24 cellular contexts compared by ENCODE assay signal in genomic region chr1:20721117-20722061, GRCh38. TPM values are rescaled to one million over a fixed set of nuclear protein-coding genes. Genes with fewer than 3 reads are reported as not detected.
DNase-seq lines count a peak whose midpoint lies in the region; ATAC-seq, FAIRE-seq and TF ChIP-seq lines count a peak whose summit lies in the region.
"Had no signal": no experiment of that assay in that cellular context is flagged by ENCODE, and none has a peak within 500 bp of the region (broad histone marks: within the 10 kb centered on the region; RNA-seq: fewer than 3 reads in every experiment).

No MANE protein-coding gene starts in this region.

- no peak for TF ChIP-seq CTCF in right lobe of liver (IDR thresholded peaks at IDR 0.05)
- no peak for TF ChIP-seq CTCF in HepG2 (CRISPR knock-in tag; IDR thresholded peaks at IDR 0.05)
- no peak for TF ChIP-seq CTCF in endodermal cell (conservative IDR thresholded peaks at IDR 0.05)

- no peaks in the 10 kb centered on the region for H3K79me2 ChIP-seq in HepG2 (ENCODE audit: insufficient read depth, low read length)

- H3K27ac Mint-ChIP-seq in endodermal cell = no peak overlapping the region
- H3K27ac Mint-ChIP-seq: activated CD8-positive, alpha-beta T cell treated with anti-CD3 and anti-CD28 coated beads, Interleukin-2, amount 10 ng/mL, durations not matched to agents 7 days and 5 days; memory B cell; stimulated activated naive CD8-positive, alpha-beta T cell treated with anti-CD3 and anti-CD28 coated beads, Interleukin-15, Interleukin-2, amounts not matched to agents 100 ng/mL and 50 ng/mL, for 24 hours had no signal

- TF ChIP-seq EP300 in HepG2 (IDR thresholded peaks at IDR 0.05; ENCODE audit: low read depth in 2 of 2, low read length in 2 of 2) (no peak), HepG2 (CRISPR knock-in tag; IDR thresholded peaks at IDR 0.05; ENCODE audit: borderline replicate concordance) (no peak)

- H3K27me3 Mint-ChIP-seq in endodermal cell (ENCODE audit: insufficient read depth) = peaks cover 30% of the 10 kb centered on the region

- no peaks in the 10 kb centered on the region for H3K9me3 ChIP-seq in right lobe of liver
- no peaks in the 10 kb centered on the region for H3K9me3 ChIP-seq in HepG2 (ENCODE audit: low read length)
- no peaks in the 10 kb centered on the region for H3K9me3 ChIP-seq in endodermal cell (ENCODE audit: control insufficient read depth, low read length)
- H3K9me3 ChIP-seq: Caco-2, thyroid gland had no signal

- H3K4me1 Mint-ChIP-seq in endodermal cell = no peaks in the 10 kb centered on the region

- H3K36me3 ChIP-seq in right lobe of liver (no peaks in the 10 kb centered on the region), HepG2 (replicated peaks in 1 of 2; ENCODE audit: control insufficient read depth in 1 of 2, insufficient read depth in 2 of 2, low read length in 2 of 2) (no peaks in the 10 kb centered on the region), endodermal cell (ENCODE audit: control insufficient read depth, insufficient read depth, low read length) (no peaks in the 10 kb centered on the region)
- H3K36me3 ChIP-seq: thyroid gland had no signal

- H3K4me3 ChIP-seq in right lobe of liver (no peak overlapping the region), HepG2 (replicated peaks in 1 of 3; ENCODE audit: insufficient read depth in 1 of 3, low read depth in 2 of 3, low read length in 3 of 3) (no peak overlapping the region), endodermal cell (ENCODE audit: low read length) (no peak overlapping the region)
- H3K4me3 ChIP-seq: thyroid gland had no signal

- in situ Hi-C loops in HepG2 (cut with HindIII; ENCODE audit: extremely low pct_ligation_motif_present, low pct_unique_long_range_greater_than_20kb) = no loop called here

- ATAC-seq in right lobe of liver = no peak
- ATAC-seq in HepG2 = no peak
- no peak for ATAC-seq in GM19023 (IDR thresholded peaks at IDR 0.05; ENCODE audit: unreplicated experiment)
- ATAC-seq: activated CD8-positive, alpha-beta T cell treated with anti-CD3 and anti-CD28 coated beads, Interleukin-2, amount 10 ng/mL, durations not matched to agents 7 days and 5 days had no signal

- intact Hi-C loops in right lobe of liver (cut with DNase I) = no loop called here
- intact Hi-C loops in HepG2 (cut with micrococcal nuclease; ENCODE audit: unreplicated experiment) = no loop called here
- intact Hi-C loops in posterior vena cava (cut with DNase I) = no loop called here

- H3K27me3 ChIP-seq in right lobe of liver = no peaks in the 10 kb centered on the region
- peaks cover 8 to 26% of the 10 kb centered on the region in 2 experiments for H3K27me3 ChIP-seq in HepG2 (ENCODE audit: control insufficient read depth in 1 of 2, insufficient read depth in 2 of 2, low read length in 2 of 2)
- H3K27me3 ChIP-seq in endodermal cell (ENCODE audit: control insufficient read depth, insufficient read depth, low read length, poor library complexity, severe bottlenecking) = peaks cover 24% of the 10 kb centered on the region
- H3K27me3 ChIP-seq: thyroid gland had no signal

- DNase-seq in right lobe of liver = peak; percentile 11 to 43 (median 42)
- DNase-seq in HepG2 (ENCODE audit: low spot score) = no peak
- peak; percentile 33 for DNase-seq in endodermal cell
- peak; percentile 77 for DNase-seq in posterior vena cava (ENCODE audit: low spot score)
- no peak for DNase-seq in AG20443 (ENCODE audit: low spot score)
- DNase-seq in stimulated activated CD4-positive, alpha-beta T cell treated with anti-CD3 and anti-CD28 coated beads, Interleukin-2, amount 100 ng/mL, for 24 hours = no peak
- DNase-seq: activated CD8-positive, alpha-beta T cell treated with anti-CD3 and anti-CD28 coated beads, Interleukin-2, amount 10 ng/mL, durations not matched to agents 7 days and 5 days; activated naive CD4-positive, alpha-beta T cell; amniotic stem cell; C1 segment of cervical spinal cord; Caco-2; DMS79 treated with DMSO at 0.1 percent for 48 hours; effector CD8-positive, alpha-beta T cell; MM.1S; NCI-H1417; NCI-H2081; NCI-H774; thyroid gland had no signal

- CTCF ChIA-PET in HepG2 (lab: Yijun Ruan, JAX; ENCODE audit: low intra/inter-chr PET ratio, low total read pairs) = no interaction called here

- no peak for TF ChIP-seq RAD21 in HepG2 (CRISPR knock-in tag; IDR thresholded peaks at IDR 0.05)

- 79% methylated on average over 7 of the region's 29 CpGs for WGBS in right lobe of liver (ENCODE audit: insufficient coverage, low coverage, low lambda C conversion rate, missing lambda C conversion rate)
- 74% methylated on average over 20 of the region's 29 CpGs for WGBS in HepG2 (ENCODE audit: low lambda C conversion rate)
- 91 to 93% methylated on average over 8 to 29 of the region's 29 CpGs for WGBS in endodermal cell (ENCODE audit: insufficient coverage in 1 of 2, insufficient read length in 1 of 2), 2 experiments

- H2AFZ ChIP-seq in HepG2 (ENCODE audit: low read length) = no peak overlapping the region

- no peaks in the 10 kb centered on the region for H4K20me1 ChIP-seq in HepG2 (ENCODE audit: insufficient read depth, low read length)

- no peaks in the 10 kb centered on the region for H3K36me3 Mint-ChIP-seq in endodermal cell (ENCODE audit: low read depth)
- H3K36me3 Mint-ChIP-seq: memory B cell had no signal

- peaks cover 0 to 5% (median 0%) of the 10 kb centered on the region in 4 donors for H3K4me1 ChIP-seq in right lobe of liver
- peaks cover 19% of the 10 kb centered on the region for H3K4me1 ChIP-seq in HepG2 (ENCODE audit: insufficient read depth, low read length)
- no peaks in the 10 kb centered on the region for H3K4me1 ChIP-seq in endodermal cell (ENCODE audit: control insufficient read depth, insufficient read depth, low read length)

- H3K27ac ChIP-seq in right lobe of liver = no peak overlapping the region
- H3K27ac ChIP-seq in HepG2 (ENCODE audit: extremely low read length, insufficient read depth, low read length) = no peak overlapping the region
- H3K27ac ChIP-seq in endodermal cell (ENCODE audit: low read depth, low read length) = no peak overlapping the region
- H3K27ac ChIP-seq: KMS-11, thyroid gland had no signal

- H3K9me3 Mint-ChIP-seq in endodermal cell = no peaks in the 10 kb centered on the region
- H3K9me3 Mint-ChIP-seq: memory B cell; stimulated activated naive CD8-positive, alpha-beta T cell treated with anti-CD3 and anti-CD28 coated beads, Interleukin-15, Interleukin-2, amounts not matched to agents 100 ng/mL and 50 ng/mL, for 24 hours had no signal

- no peak overlapping the region for H3K4me2 ChIP-seq in HepG2 (ENCODE audit: low read depth, low read length)
- H3K4me2 ChIP-seq: KMS-11 had no signal

- no TSS peak for BruUV-seq in HepG2 (replicated peaks; lab: Mats Ljungman, UMichigan)

- TF ChIP-seq POLR2A in right lobe of liver (IDR thresholded peaks at IDR 0.05) (no peak), HepG2 (IDR thresholded peaks at IDR 0.05; ENCODE audit: insufficient read depth in 1 of 2, low read depth in 2 of 2, low read length in 2 of 2) (no peak)

- POLR2A ChIA-PET in HepG2 (lab: Yijun Ruan, JAX) = no interaction called here

- H3K9ac ChIP-seq in HepG2 (ENCODE audit: insufficient read depth, low read depth, low read length) = no peak overlapping the region
- no peak overlapping the region for H3K9ac ChIP-seq in endodermal cell (ENCODE audit: extremely low read depth, low read length, poor library complexity, severe bottlenecking)
- H3K9ac ChIP-seq: KMS-11 had no signal

- no peak for FAIRE-seq in HepG2 (lab: Jason Lieb, UNC)

- H3K4me3 Mint-ChIP-seq in endodermal cell = no peak overlapping the region
- H3K4me3 Mint-ChIP-seq: activated CD8-positive, alpha-beta T cell treated with anti-CD3 and anti-CD28 coated beads, Interleukin-2, amount 10 ng/mL, durations not matched to agents 7 days and 5 days; memory B cell; stimulated activated naive CD8-positive, alpha-beta T cell treated with anti-CD3 and anti-CD28 coated beads, Interleukin-15, Interleukin-2, amounts not matched to agents 100 ng/mL and 50 ng/mL, for 24 hours had no signal

RNA-seq across cellular contexts. Expression of gene KIF17, which starts 3.6 kb away (rescaled TPM):
- total RNA-seq in right lobe of liver (1 to 10 TPM; 1.0 to 3.2 (median 1.3) TPM), HepG2 (2016; rRNA removed; fragmentation: Illumina TruSeq; extraction: Trizol) (0.24 and 0.25 TPM in 2 replicates), endodermal cell (1 to 10 TPM; 4.2 to 8.0 TPM), posterior vena cava (1 to 10 TPM; 2.9 to 3.2 TPM)
- total RNA-seq in HepG2 (2016; cell fraction: cytosol; rRNA removed; fragmentation: Illumina TruSeq; extraction: Trizol; ENCODE audit: low read depth) = not detected in 2 replicates
- 0.13 and 0.27 TPM in 2 replicates for total RNA-seq in HepG2 (2016; cell fraction: insoluble cytoplasmic fraction; rRNA removed; fragmentation: Illumina TruSeq; extraction: Trizol)
- 0.34 TPM in 1 of 2 replicates, not detected in the other for total RNA-seq in HepG2 (2016; cell fraction: membrane; rRNA removed; fragmentation: Illumina TruSeq; extraction: Trizol)
- total RNA-seq in HepG2 (2016; cell fraction: nucleus; rRNA removed; fragmentation: Illumina TruSeq; extraction: Trizol) = 0.16 TPM in 1 of 2 replicates, not detected in the other
- 0.44 and 0.52 TPM in 2 replicates for polyA plus RNA-seq in HepG2 (2011; rRNA removed)
- polyA plus RNA-seq in HepG2 (2011; cell fraction: cytosol; rRNA removed) = 0.27 and 0.36 TPM in 2 replicates
- polyA plus RNA-seq in HepG2 (2011; cell fraction: nucleus; rRNA removed) = 0.63 and 0.69 TPM in 2 replicates
- 0.35 and 0.60 TPM in 2 replicates for polyA plus RNA-seq in HepG2 (2012)
- 0.11 and 0.24 TPM in 2 replicates for polyA plus RNA-seq in HepG2 (2016; cell fraction: cytosol; fragmentation: Illumina TruSeq; extraction: Trizol; ENCODE audit: low read depth)
- polyA plus RNA-seq in HepG2 (2016; cell fraction: insoluble cytoplasmic fraction; fragmentation: Illumina TruSeq; extraction: Trizol; ENCODE audit: low read depth) = 0.21 TPM in 1 of 2 replicates, not detected in the other
- 0.14 and 0.47 TPM in 2 replicates for polyA plus RNA-seq in HepG2 (2016; cell fraction: membrane; fragmentation: Illumina TruSeq; extraction: Trizol; ENCODE audit: low read depth)
- polyA plus RNA-seq in HepG2 (2016; cell fraction: nucleus; fragmentation: Illumina TruSeq; extraction: Trizol; ENCODE audit: insufficient read depth, low read depth) = 0.36 TPM in 1 of 2 replicates, not detected in the other
- polyA minus RNA-seq in HepG2 (2011; rRNA and poly(A)+ RNA removed; ENCODE audit: low replicate concordance) = 0.78 TPM in 1 of 2 replicates, not detected in the other
- not detected in 2 replicates for polyA minus RNA-seq in HepG2 (2011; cell fraction: cytosol; rRNA and poly(A)+ RNA removed)
- polyA minus RNA-seq in HepG2 (2011; cell fraction: nucleus; rRNA and poly(A)+ RNA removed) = 0.52 and 0.62 TPM in 2 replicates
- 7.4 TPM for polyA plus RNA-seq in endodermal cell (2013, experiment 1 of 2)
- polyA plus RNA-seq in endodermal cell (2013, experiment 2 of 2) = 5.7 TPM
- total RNA-seq: activated CD8-positive, alpha-beta T cell treated with anti-CD3 and anti-CD28 coated beads, Interleukin-2, amount 10 ng/mL, durations not matched to agents 7 days and 5 days; RPMI7951; T-helper 2 cell treated with Interferon-gamma antibody and Interleukin-4, amounts not matched to agents 100 ng/mL and 5 ng/mL, for 36 hours had no signal

RNA-seq across cellular contexts. Expression of gene SH2D5, which starts 11.1 kb away (rescaled TPM):
- total RNA-seq in right lobe of liver = 1 to 10 TPM in 2 of 6 experiments, under 1 TPM in 1, not detected in 3; 0.80 to 1.8 (median 1.4) TPM
- 1.7 and 3.4 TPM in 2 replicates for total RNA-seq in HepG2 (2016; rRNA removed; fragmentation: Illumina TruSeq; extraction: Trizol)
- total RNA-seq in HepG2 (2016; cell fraction: cytosol; rRNA removed; fragmentation: Illumina TruSeq; extraction: Trizol; ENCODE audit: low read depth) = 0.20 and 0.26 TPM in 2 replicates
- total RNA-seq in HepG2 (2016; cell fraction: insoluble cytoplasmic fraction; rRNA removed; fragmentation: Illumina TruSeq; extraction: Trizol) = 1.6 and 2.0 TPM in 2 replicates
- total RNA-seq in HepG2 (2016; cell fraction: membrane; rRNA removed; fragmentation: Illumina TruSeq; extraction: Trizol) = 1.4 and 1.8 TPM in 2 replicates
- total RNA-seq in HepG2 (2016; cell fraction: nucleus; rRNA removed; fragmentation: Illumina TruSeq; extraction: Trizol) = 1.8 and 2.2 TPM in 2 replicates
- polyA plus RNA-seq in HepG2 (2011; rRNA removed) = 1.2 and 1.4 TPM in 2 replicates
- polyA plus RNA-seq in HepG2 (2011; cell fraction: cytosol; rRNA removed) = 0.87 and 0.92 TPM in 2 replicates
- polyA plus RNA-seq in HepG2 (2011; cell fraction: nucleus; rRNA removed) = 7.0 and 10.0 TPM in 2 replicates
- 0.94 and 1.8 TPM in 2 replicates for polyA plus RNA-seq in HepG2 (2012)
- polyA plus RNA-seq in HepG2 (2016; cell fraction: cytosol; fragmentation: Illumina TruSeq; extraction: Trizol; ENCODE audit: low read depth) = 0.29 and 0.55 TPM in 2 replicates
- polyA plus RNA-seq in HepG2 (2016; cell fraction: insoluble cytoplasmic fraction; fragmentation: Illumina TruSeq; extraction: Trizol; ENCODE audit: low read depth) = 0.69 and 1.5 TPM in 2 replicates
- polyA plus RNA-seq in HepG2 (2016; cell fraction: membrane; fragmentation: Illumina TruSeq; extraction: Trizol; ENCODE audit: low read depth) = 0.64 and 0.86 TPM in 2 replicates
- 4.8 and 5.7 TPM in 2 replicates for polyA plus RNA-seq in HepG2 (2016; cell fraction: nucleus; fragmentation: Illumina TruSeq; extraction: Trizol; ENCODE audit: insufficient read depth, low read depth)
- polyA minus RNA-seq in HepG2 (2011; rRNA and poly(A)+ RNA removed; ENCODE audit: low replicate concordance) = 0.05 and 0.76 TPM in 2 replicates
- 0.40 and 1.4 TPM in 2 replicates for polyA minus RNA-seq in HepG2 (2011; cell fraction: cytosol; rRNA and poly(A)+ RNA removed)
- polyA minus RNA-seq in HepG2 (2011; cell fraction: nucleus; rRNA and poly(A)+ RNA removed) = 0.77 and 0.87 TPM in 2 replicates
- 1 to 10 TPM; 4.0 to 5.0 TPM for total RNA-seq in endodermal cell
- 6.6 TPM for polyA plus RNA-seq in endodermal cell (2013, experiment 1 of 2)
- polyA plus RNA-seq in endodermal cell (2013, experiment 2 of 2) = 5.1 TPM
- 1 to 10 TPM in 1 of 2 donors, under 1 TPM in 1; 0.14 to 2.1 TPM for total RNA-seq in posterior vena cava

Comparison
In these comparisons a context has a peak if more than half of its experiments do, and no peak if none do; other contexts are left out.
1. DNase-seq: peak in right lobe of liver (3 of 3), endodermal cell (single experiment) and posterior vena cava (single experiment); none in HepG2 (single experiment), AG20443 (single experiment) and stimulated activated CD4-positive, alpha-beta T cell treated with anti-CD3 and anti-CD28 coated beads, Interleukin-2, amount 100 ng/mL, for 24 hours (0 of 2).